ENCODE assay signal across 3 cellular contexts in genomic region chr6:38290133-38290801, GRCh38.
A peak's percentile ranks its signal among the peaks of the same experiment; 100 is the strongest.
TF ChIP-seq lines count a peak whose summit lies in the region.

No MANE protein-coding gene starts in this region.

TF ChIP-seq in HEK293, 187 proteins besides CTCF, POLR2A, EP300 and RAD21 (continued from another document):
- TF ChIP-seq PRDM4 (tag by site-specific recombination; IDR thresholded peaks at IDR 0.05) (no peak), BCL6B (tag by site-specific recombination; IDR thresholded peaks at IDR 0.05) (peak; percentile 54; the same call in 1 of the 2 replicates)

TF ChIP-seq in H1, 55 proteins besides CTCF, POLR2A, EP300 and RAD21 (continues in another document):
- TF ChIP-seq E2F6 (IDR thresholded peaks at IDR 0.05): no peak
- no peak for TF ChIP-seq SRF (IDR thresholded peaks at IDR 0.05; ENCODE audit: low read depth, low read length)
- no peak for TF ChIP-seq SIX5 (IDR thresholded peaks at IDR 0.05; ENCODE audit: low read depth, low read length)
- TF ChIP-seq BCL11A (IDR thresholded peaks at IDR 0.05; ENCODE audit: low read depth in 2 of 2, low read length in 2 of 2): no peak
- TF ChIP-seq GABPA (IDR thresholded peaks at IDR 0.05; ENCODE audit: borderline replicate concordance, insufficient read depth, low read length): no peak
- TF ChIP-seq TBP (IDR thresholded peaks at IDR 0.05; ENCODE audit: low read depth, low read length): no peak
- no peak for TF ChIP-seq RNF2 (IDR thresholded peaks at IDR 0.05; ENCODE audit: borderline replicate concordance, low read depth, low read length, missing control alignments, poor library complexity, severe bottlenecking)
- no peak for TF ChIP-seq SIRT6 (IDR thresholded peaks at IDR 0.05; ENCODE audit: low read length)
- TF ChIP-seq POU5F1 (IDR thresholded peaks at IDR 0.05; ENCODE audit: low read depth, low read length): no peak
- TF ChIP-seq USF2 (IDR thresholded peaks at IDR 0.05; ENCODE audit: low read length): no peak
- TF ChIP-seq SIN3A (conservative IDR thresholded peaks at IDR 0.05 in 1 of 2, IDR thresholded peaks at IDR 0.05 in 1 of 2; ENCODE audit: low read depth in 1 of 2, low read length in 2 of 2): no peak
- TF ChIP-seq ASH2L (IDR thresholded peaks at IDR 0.05; ENCODE audit: low read length): no peak
- no peak for TF ChIP-seq EGR1 (IDR thresholded peaks at IDR 0.05; ENCODE audit: borderline replicate concordance, low read depth, low read length)
- no peak for TF ChIP-seq CHD7 (IDR thresholded peaks at IDR 0.05; ENCODE audit: insufficient replicate concordance, low read length)
- TF ChIP-seq SUZ12 (IDR thresholded peaks at IDR 0.05; ENCODE audit: low read length): no peak

TF ChIP-seq in neural cell, 6 proteins besides CTCF, POLR2A, EP300 and RAD21 (continued from another document):
- no peak for TF ChIP-seq REST (IDR thresholded peaks at IDR 0.05; ENCODE audit: borderline replicate concordance)
- no peak for TF ChIP-seq TAF1 (IDR thresholded peaks at IDR 0.05; ENCODE audit: low read depth)
- TF ChIP-seq SMC3 (conservative IDR thresholded peaks at IDR 0.05; ENCODE audit: poor library complexity): no peak
TF ChIP-seq in neural cell: peak in this region for 0.
